8 cellular contexts compared by ENCODE assay signal in the genomic region with DNA sequence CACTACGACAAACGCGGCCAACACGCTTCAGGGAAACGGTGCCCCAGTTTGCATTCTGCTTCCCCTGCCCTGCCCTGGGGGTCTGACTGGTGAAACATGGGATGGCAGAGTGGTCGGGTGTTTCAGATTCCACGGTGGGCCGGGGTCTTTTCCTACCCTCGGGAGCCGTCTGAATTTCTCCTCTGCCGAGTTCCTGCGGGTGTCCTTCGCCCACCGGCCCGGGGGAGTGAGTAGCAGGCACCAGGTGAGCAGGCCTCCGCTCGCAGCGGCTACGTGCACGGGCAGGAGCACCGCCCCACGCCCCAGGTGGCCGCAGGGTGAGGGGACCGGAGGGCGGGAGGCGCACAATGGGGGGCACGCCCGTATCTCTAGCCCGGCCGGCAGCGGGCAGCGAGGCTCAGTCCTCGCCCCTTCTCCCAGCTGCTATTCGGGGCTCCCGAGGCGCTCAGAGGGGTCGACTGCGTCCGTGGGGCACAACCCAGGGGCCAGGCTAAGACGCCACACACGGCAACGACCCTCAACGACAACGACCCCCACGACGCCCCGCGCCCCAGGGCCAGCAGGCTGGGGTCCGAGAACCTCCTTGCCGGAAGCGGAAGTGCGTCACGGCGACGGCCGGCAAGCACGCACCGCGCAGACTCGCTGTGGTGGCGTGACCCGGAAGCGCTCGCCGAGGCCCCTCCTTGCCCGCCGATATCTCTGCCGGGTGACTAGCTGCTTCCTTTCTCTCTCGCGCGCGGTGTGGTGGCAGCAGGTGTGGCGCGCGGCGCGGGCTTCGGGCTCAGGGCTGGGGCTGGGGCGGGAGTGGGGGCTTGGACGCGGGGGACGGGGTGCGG. TPM values are rescaled to one million over a fixed set of nuclear protein-coding genes. Genes with fewer than 3 reads are reported as not detected.
DNase-seq lines count a peak whose midpoint lies in the region; ATAC-seq, FAIRE-seq and TF ChIP-seq lines count a peak whose summit lies in the region.

Gene RPS21, plus strand, starts transcription at position 721 of the 836 bp plus-strand sequence. CDS start 236 bp downstream, outside the sequence.

- peaks cover 32% of the 10 kb centered on the region for H3K36me3 Mint-ChIP-seq in WTC11

- H3K27me3 Mint-ChIP-seq in WTC11 (ENCODE audit: low read depth): no peaks in the 10 kb centered on the region

- DNase-seq in ACHN (peak; percentile 86), NCI-H2196 (lab: John Stamatoyannopoulos, UW; ENCODE audit: unreplicated experiment) (peak; percentile 92), WTC11 (ENCODE audit: low spot score) (peak; percentile 89), bronchial epithelial cell (ENCODE audit: low read depth) (peak; percentile 78), iris pigment epithelial cell (ENCODE audit: low read depth) (peak; percentile 93)
- peak; percentile 84 to 90 for DNase-seq in stimulated activated CD4-positive, alpha-beta T cell treated with anti-CD3 and anti-CD28 coated beads, Interleukin-12 subunit alpha, Interleukin-12 subunit beta, amount 100 ng/mL, for 24 hours (ENCODE audit: low read depth in 2 of 2)

- peaks cover 30% of the 10 kb centered on the region for H3K4me1 Mint-ChIP-seq in WTC11

- ATAC-seq in GM18870 (IDR thresholded peaks at IDR 0.05; ENCODE audit: unreplicated experiment) (peak; percentile 70), HG03135 (IDR thresholded peaks at IDR 0.05; ENCODE audit: unreplicated experiment) (peak; percentile 61), WTC11 (peak; percentile 48)

- H3K9me3 Mint-ChIP-seq in WTC11: peaks cover 7% of the 10 kb centered on the region

- peak within 1 kb of the TSS; percentile 89 for H3K4me3 Mint-ChIP-seq in WTC11

- POLR2A ChIA-PET in WTC11 (lab: Charles Lee): interaction anchor here (0.6 to 1.9 kb wide), 5 partner anchors 14 to 598 kb away, joined by 3 to 11 read pairs (median 5); partner anchors contain the start of gene LAMA5

- H3K27me3 ChIP-seq in bronchial epithelial cell (ENCODE audit: control insufficient read depth, insufficient read depth, low read length): no peaks in the 10 kb centered on the region

- no peak for TF ChIP-seq CTCF in WTC11 (IDR thresholded peaks at IDR 0.05)
- TF ChIP-seq CTCF in bronchial epithelial cell (IDR thresholded peaks at IDR 0.05; ENCODE audit: insufficient read depth, low read length, severe bottlenecking): peak; percentile 12

- no peak for FAIRE-seq in bronchial epithelial cell (lab: Jason Lieb, UNC)

- peaks cover 17% of the 10 kb centered on the region for H3K36me3 ChIP-seq in bronchial epithelial cell (ENCODE audit: control insufficient read depth, insufficient read depth, low read length)

- CTCF ChIA-PET in WTC11 (lab: Charles Lee): interaction anchor here (0.6 to 2.7 kb wide), 15 partner anchors 9 to 567 kb away, joined by 3 to 10 read pairs (median 4); partner anchors contain the start of gene ADRM1

- H3K4me3 ChIP-seq in bronchial epithelial cell (ENCODE audit: low read depth, low read length): peak within 1 kb of the TSS; percentile 97

- in situ Hi-C loops in ACHN (cut with HindIII; ENCODE audit: low pct_ligation_motif_present, low pct_unique_long_range_greater_than_20kb, low sequenced_read_pairs): no loop called here

- peak within 1 kb of the TSS; percentile 77 for H3K27ac Mint-ChIP-seq in WTC11

TF ChIP-seq in WTC11, 78 proteins besides CTCF, POLR2A, EP300 and RAD21 (continues in another document):
- TF ChIP-seq E2F1 (CRISPR knock-in tag; IDR thresholded peaks at IDR 0.05) (0 out of 2 replicates have a peak, but pooled peaks have one; percentile 49), ATF6 (CRISPR knock-in tag; IDR thresholded peaks at IDR 0.05) (no peak), FOXJ3 (CRISPR knock-in tag; IDR thresholded peaks at IDR 0.05; ENCODE audit: borderline replicate concordance) (no peak), CREB1 (CRISPR knock-in tag; IDR thresholded peaks at IDR 0.05) (no peak; the same call in 1 of the 2 replicates), ZNF423 (CRISPR knock-in tag; IDR thresholded peaks at IDR 0.05) (peak; percentile 89)
- TF ChIP-seq, protein P1, sequence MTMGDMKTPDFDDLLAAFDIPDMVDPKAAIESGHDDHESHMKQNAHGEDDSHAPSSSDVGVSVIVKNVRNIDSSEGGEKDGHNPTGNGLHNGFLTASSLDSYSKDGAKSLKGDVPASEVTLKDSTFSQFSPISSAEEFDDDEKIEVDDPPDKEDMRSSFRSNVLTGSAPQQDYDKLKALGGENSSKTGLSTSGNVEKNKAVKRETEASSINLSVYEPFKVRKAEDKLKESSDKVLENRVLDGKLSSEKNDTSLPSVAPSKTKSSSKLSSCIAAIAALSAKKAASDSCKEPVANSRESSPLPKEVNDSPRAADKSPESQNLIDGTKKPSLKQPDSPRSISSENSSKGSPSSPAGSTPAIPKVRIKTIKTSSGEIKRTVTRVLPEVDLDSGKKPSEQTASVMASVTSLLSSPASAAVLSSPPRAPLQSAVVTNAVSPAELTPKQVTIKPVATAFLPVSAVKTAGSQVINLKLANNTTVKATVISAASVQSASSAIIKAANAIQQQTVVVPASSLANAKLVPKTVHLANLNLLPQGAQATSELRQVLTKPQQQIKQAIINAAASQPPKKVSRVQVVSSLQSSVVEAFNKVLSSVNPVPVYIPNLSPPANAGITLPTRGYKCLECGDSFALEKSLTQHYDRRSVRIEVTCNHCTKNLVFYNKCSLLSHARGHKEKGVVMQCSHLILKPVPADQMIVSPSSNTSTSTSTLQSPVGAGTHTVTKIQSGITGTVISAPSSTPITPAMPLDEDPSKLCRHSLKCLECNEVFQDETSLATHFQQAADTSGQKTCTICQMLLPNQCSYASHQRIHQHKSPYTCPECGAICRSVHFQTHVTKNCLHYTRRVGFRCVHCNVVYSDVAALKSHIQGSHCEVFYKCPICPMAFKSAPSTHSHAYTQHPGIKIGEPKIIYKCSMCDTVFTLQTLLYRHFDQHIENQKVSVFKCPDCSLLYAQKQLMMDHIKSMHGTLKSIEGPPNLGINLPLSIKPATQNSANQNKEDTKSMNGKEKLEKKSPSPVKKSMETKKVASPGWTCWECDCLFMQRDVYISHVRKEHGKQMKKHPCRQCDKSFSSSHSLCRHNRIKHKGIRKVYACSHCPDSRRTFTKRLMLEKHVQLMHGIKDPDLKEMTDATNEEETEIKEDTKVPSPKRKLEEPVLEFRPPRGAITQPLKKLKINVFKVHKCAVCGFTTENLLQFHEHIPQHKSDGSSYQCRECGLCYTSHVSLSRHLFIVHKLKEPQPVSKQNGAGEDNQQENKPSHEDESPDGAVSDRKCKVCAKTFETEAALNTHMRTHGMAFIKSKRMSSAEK (CRISPR knock-in tag; IDR thresholded peaks at IDR 0.05; ENCODE audit: borderline replicate concordance): no peak
- TF ChIP-seq, protein P2, sequence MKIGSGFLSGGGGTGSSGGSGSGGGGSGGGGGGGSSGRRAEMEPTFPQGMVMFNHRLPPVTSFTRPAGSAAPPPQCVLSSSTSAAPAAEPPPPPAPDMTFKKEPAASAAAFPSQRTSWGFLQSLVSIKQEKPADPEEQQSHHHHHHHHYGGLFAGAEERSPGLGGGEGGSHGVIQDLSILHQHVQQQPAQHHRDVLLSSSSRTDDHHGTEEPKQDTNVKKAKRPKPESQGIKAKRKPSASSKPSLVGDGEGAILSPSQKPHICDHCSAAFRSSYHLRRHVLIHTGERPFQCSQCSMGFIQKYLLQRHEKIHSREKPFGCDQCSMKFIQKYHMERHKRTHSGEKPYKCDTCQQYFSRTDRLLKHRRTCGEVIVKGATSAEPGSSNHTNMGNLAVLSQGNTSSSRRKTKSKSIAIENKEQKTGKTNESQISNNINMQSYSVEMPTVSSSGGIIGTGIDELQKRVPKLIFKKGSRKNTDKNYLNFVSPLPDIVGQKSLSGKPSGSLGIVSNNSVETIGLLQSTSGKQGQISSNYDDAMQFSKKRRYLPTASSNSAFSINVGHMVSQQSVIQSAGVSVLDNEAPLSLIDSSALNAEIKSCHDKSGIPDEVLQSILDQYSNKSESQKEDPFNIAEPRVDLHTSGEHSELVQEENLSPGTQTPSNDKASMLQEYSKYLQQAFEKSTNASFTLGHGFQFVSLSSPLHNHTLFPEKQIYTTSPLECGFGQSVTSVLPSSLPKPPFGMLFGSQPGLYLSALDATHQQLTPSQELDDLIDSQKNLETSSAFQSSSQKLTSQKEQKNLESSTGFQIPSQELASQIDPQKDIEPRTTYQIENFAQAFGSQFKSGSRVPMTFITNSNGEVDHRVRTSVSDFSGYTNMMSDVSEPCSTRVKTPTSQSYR (CRISPR knock-in tag; IDR thresholded peaks at IDR 0.05): no peak
- TF ChIP-seq, protein P3, sequence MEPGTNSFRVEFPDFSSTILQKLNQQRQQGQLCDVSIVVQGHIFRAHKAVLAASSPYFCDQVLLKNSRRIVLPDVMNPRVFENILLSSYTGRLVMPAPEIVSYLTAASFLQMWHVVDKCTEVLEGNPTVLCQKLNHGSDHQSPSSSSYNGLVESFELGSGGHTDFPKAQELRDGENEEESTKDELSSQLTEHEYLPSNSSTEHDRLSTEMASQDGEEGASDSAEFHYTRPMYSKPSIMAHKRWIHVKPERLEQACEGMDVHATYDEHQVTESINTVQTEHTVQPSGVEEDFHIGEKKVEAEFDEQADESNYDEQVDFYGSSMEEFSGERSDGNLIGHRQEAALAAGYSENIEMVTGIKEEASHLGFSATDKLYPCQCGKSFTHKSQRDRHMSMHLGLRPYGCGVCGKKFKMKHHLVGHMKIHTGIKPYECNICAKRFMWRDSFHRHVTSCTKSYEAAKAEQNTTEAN (CRISPR knock-in tag; IDR thresholded peaks at IDR 0.05): peak; percentile 87

RNA-seq across cellular contexts. Expression of gene RPS21, which starts in this region (rescaled TPM):
- total RNA-seq in WTC11 (2021): 2,016 to 2,119 TPM (median 2,047 TPM) in 3 replicates
- total RNA-seq in bronchial epithelial cell: 1,471 and 1,737 TPM in 2 replicates

Comparison
In these comparisons a context has a peak if more than half of its experiments do, and no peak if none do; other contexts are left out.
1. Peak in every context shown above with its lines: DNase-seq, ATAC-seq and H3K4me3 ChIP-seq.